1 cellular context compared by ENCODE assay signal in the genomic region with DNA sequence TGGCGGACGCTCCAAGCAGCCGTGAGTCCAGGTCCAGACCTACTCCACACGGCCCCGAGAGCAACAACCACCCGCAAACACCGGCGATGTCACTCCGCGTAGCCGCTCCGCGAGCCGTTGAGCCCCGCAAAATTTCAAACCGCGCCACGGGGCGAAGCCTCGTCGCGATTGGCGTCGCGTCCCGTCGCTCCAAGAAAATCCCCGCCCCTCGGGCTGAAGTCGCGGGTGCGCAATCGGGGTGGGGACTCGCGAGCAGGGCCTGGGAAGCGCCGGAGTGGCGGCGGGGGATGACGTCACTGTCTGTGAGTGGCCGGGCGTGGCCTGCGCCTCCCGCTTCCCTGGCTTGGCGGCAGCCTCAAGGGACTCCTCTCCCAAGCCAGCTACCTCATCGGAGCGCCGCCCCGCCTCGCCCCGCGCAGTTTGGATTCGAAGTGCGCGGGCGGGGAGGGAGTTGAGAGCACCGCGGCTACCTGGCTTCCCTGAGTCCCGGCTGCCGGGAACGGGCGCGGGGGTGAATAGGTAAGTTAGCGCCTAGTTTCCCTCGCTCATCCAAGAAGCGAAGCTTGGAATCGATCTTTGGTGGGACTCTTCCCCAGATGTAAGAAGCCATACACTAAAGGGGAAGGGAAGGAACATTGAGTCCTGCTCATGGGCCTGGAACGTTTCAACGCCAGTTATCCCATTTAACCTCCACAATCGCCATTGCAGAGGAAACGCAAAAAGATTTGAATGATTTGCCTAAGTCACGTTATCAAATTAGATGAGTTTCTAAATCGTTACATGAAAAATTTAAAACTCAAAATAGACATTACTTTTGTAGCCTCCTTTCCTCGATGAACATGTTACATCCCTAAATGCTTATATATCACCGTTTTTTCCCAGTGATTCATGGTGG.
TF ChIP-seq lines count a peak whose summit lies in the region.

A gene with protein sequence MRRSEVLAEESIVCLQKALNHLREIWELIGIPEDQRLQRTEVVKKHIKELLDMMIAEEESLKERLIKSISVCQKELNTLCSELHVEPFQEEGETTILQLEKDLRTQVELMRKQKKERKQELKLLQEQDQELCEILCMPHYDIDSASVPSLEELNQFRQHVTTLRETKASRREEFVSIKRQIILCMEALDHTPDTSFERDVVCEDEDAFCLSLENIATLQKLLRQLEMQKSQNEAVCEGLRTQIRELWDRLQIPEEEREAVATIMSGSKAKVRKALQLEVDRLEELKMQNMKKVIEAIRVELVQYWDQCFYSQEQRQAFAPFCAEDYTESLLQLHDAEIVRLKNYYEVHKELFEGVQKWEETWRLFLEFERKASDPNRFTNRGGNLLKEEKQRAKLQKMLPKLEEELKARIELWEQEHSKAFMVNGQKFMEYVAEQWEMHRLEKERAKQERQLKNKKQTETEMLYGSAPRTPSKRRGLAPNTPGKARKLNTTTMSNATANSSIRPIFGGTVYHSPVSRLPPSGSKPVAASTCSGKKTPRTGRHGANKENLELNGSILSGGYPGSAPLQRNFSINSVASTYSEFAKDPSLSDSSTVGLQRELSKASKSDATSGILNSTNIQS (minus strand): TSS at position 119 of the 895 bp plus-strand sequence. CDS start 118 bp downstream, at position 1.

TF ChIP-seq in WTC11, 78 proteins besides CTCF, POLR2A, EP300 and RAD21 (continued from another document and continues in another):
- TF ChIP-seq, protein P1, sequence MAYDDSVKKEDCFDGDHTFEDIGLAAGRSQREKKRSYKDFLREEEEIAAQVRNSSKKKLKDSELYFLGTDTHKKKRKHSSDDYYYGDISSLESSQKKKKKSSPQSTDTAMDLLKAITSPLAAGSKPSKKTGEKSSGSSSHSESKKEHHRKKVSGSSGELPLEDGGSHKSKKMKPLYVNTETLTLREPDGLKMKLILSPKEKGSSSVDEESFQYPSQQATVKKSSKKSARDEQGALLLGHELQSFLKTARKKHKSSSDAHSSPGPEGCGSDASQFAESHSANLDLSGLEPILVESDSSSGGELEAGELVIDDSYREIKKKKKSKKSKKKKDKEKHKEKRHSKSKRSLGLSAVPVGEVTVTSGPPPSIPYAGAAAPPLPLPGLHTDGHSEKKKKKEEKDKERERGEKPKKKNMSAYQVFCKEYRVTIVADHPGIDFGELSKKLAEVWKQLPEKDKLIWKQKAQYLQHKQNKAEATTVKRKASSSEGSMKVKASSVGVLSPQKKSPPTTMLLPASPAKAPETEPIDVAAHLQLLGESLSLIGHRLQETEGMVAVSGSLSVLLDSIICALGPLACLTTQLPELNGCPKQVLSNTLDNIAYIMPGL (CRISPR knock-in tag; IDR thresholded peaks at IDR 0.05), result peak; percentile 92
- TF ChIP-seq, protein P2, sequence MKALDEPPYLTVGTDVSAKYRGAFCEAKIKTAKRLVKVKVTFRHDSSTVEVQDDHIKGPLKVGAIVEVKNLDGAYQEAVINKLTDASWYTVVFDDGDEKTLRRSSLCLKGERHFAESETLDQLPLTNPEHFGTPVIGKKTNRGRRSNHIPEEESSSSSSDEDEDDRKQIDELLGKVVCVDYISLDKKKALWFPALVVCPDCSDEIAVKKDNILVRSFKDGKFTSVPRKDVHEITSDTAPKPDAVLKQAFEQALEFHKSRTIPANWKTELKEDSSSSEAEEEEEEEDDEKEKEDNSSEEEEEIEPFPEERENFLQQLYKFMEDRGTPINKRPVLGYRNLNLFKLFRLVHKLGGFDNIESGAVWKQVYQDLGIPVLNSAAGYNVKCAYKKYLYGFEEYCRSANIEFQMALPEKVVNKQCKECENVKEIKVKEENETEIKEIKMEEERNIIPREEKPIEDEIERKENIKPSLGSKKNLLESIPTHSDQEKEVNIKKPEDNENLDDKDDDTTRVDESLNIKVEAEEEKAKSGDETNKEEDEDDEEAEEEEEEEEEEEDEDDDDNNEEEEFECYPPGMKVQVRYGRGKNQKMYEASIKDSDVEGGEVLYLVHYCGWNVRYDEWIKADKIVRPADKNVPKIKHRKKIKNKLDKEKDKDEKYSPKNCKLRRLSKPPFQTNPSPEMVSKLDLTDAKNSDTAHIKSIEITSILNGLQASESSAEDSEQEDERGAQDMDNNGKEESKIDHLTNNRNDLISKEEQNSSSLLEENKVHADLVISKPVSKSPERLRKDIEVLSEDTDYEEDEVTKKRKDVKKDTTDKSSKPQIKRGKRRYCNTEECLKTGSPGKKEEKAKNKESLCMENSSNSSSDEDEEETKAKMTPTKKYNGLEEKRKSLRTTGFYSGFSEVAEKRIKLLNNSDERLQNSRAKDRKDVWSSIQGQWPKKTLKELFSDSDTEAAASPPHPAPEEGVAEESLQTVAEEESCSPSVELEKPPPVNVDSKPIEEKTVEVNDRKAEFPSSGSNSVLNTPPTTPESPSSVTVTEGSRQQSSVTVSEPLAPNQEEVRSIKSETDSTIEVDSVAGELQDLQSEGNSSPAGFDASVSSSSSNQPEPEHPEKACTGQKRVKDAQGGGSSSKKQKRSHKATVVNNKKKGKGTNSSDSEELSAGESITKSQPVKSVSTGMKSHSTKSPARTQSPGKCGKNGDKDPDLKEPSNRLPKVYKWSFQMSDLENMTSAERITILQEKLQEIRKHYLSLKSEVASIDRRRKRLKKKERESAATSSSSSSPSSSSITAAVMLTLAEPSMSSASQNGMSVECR (CRISPR knock-in tag; IDR thresholded peaks at IDR 0.05; ENCODE audit: borderline replicate concordance), result peak; percentile 80; the same call in 1 of the 2 replicates
- TF ChIP-seq, protein P3, sequence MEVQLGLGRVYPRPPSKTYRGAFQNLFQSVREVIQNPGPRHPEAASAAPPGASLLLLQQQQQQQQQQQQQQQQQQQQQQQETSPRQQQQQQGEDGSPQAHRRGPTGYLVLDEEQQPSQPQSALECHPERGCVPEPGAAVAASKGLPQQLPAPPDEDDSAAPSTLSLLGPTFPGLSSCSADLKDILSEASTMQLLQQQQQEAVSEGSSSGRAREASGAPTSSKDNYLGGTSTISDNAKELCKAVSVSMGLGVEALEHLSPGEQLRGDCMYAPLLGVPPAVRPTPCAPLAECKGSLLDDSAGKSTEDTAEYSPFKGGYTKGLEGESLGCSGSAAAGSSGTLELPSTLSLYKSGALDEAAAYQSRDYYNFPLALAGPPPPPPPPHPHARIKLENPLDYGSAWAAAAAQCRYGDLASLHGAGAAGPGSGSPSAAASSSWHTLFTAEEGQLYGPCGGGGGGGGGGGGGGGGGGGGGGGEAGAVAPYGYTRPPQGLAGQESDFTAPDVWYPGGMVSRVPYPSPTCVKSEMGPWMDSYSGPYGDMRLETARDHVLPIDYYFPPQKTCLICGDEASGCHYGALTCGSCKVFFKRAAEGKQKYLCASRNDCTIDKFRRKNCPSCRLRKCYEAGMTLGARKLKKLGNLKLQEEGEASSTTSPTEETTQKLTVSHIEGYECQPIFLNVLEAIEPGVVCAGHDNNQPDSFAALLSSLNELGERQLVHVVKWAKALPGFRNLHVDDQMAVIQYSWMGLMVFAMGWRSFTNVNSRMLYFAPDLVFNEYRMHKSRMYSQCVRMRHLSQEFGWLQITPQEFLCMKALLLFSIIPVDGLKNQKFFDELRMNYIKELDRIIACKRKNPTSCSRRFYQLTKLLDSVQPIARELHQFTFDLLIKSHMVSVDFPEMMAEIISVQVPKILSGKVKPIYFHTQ (CRISPR knock-in tag; IDR thresholded peaks at IDR 0.05), result no peak
- TF ChIP-seq, protein P4, sequence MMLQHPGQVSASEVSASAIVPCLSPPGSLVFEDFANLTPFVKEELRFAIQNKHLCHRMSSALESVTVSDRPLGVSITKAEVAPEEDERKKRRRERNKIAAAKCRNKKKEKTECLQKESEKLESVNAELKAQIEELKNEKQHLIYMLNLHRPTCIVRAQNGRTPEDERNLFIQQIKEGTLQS (CRISPR knock-in tag; conservative IDR thresholded peaks at IDR 0.05), result no peak
- TF ChIP-seq MYBL2 (CRISPR knock-in tag; IDR thresholded peaks at IDR 0.05) (peak; percentile 100), ZNF671 (CRISPR knock-in tag; IDR thresholded peaks at IDR 0.05) (0 out of 2 replicates have a peak, but pooled peaks have one; percentile 21), ETV6 (CRISPR knock-in tag; IDR thresholded peaks at IDR 0.05) (peak; percentile 52; the same call in 1 of the 2 replicates), TCF7 (CRISPR knock-in tag; IDR thresholded peaks at IDR 0.05; ENCODE audit: low read depth) (no peak; the same call in 1 of the 2 replicates), SP1 (CRISPR knock-in tag; conservative IDR thresholded peaks at IDR 0.05) (peak; percentile 88), ZNF232 (CRISPR knock-in tag; IDR thresholded peaks at IDR 0.05) (peak; percentile 82; the same call in 1 of the 2 replicates), KAT7 (CRISPR knock-in tag; IDR thresholded peaks at IDR 0.05; ENCODE audit: borderline replicate concordance) (peak; percentile 83), HMGA2 (CRISPR knock-in tag; IDR thresholded peaks at IDR 0.05) (peak; percentile 30; the same call in 1 of the 2 replicates), TEAD1 (CRISPR knock-in tag; IDR thresholded peaks at IDR 0.05) (0 out of 2 replicates have a peak, but pooled peaks have one; percentile 15), GABPB1 (CRISPR knock-in tag; IDR thresholded peaks at IDR 0.05) (peak; percentile 75), IRF2 (CRISPR knock-in tag; IDR thresholded peaks at IDR 0.05; ENCODE audit: borderline replicate concordance, low read depth) (no peak)
- TF ChIP-seq, protein P5, sequence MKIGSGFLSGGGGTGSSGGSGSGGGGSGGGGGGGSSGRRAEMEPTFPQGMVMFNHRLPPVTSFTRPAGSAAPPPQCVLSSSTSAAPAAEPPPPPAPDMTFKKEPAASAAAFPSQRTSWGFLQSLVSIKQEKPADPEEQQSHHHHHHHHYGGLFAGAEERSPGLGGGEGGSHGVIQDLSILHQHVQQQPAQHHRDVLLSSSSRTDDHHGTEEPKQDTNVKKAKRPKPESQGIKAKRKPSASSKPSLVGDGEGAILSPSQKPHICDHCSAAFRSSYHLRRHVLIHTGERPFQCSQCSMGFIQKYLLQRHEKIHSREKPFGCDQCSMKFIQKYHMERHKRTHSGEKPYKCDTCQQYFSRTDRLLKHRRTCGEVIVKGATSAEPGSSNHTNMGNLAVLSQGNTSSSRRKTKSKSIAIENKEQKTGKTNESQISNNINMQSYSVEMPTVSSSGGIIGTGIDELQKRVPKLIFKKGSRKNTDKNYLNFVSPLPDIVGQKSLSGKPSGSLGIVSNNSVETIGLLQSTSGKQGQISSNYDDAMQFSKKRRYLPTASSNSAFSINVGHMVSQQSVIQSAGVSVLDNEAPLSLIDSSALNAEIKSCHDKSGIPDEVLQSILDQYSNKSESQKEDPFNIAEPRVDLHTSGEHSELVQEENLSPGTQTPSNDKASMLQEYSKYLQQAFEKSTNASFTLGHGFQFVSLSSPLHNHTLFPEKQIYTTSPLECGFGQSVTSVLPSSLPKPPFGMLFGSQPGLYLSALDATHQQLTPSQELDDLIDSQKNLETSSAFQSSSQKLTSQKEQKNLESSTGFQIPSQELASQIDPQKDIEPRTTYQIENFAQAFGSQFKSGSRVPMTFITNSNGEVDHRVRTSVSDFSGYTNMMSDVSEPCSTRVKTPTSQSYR (CRISPR knock-in tag; IDR thresholded peaks at IDR 0.05), result peak; percentile 65; the same call in 1 of the 2 replicates
- TF ChIP-seq, protein P6, sequence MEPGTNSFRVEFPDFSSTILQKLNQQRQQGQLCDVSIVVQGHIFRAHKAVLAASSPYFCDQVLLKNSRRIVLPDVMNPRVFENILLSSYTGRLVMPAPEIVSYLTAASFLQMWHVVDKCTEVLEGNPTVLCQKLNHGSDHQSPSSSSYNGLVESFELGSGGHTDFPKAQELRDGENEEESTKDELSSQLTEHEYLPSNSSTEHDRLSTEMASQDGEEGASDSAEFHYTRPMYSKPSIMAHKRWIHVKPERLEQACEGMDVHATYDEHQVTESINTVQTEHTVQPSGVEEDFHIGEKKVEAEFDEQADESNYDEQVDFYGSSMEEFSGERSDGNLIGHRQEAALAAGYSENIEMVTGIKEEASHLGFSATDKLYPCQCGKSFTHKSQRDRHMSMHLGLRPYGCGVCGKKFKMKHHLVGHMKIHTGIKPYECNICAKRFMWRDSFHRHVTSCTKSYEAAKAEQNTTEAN (CRISPR knock-in tag; IDR thresholded peaks at IDR 0.05), result 0 out of 2 replicates have a peak, but pooled peaks have one; percentile 20
- TF ChIP-seq, protein P7, sequence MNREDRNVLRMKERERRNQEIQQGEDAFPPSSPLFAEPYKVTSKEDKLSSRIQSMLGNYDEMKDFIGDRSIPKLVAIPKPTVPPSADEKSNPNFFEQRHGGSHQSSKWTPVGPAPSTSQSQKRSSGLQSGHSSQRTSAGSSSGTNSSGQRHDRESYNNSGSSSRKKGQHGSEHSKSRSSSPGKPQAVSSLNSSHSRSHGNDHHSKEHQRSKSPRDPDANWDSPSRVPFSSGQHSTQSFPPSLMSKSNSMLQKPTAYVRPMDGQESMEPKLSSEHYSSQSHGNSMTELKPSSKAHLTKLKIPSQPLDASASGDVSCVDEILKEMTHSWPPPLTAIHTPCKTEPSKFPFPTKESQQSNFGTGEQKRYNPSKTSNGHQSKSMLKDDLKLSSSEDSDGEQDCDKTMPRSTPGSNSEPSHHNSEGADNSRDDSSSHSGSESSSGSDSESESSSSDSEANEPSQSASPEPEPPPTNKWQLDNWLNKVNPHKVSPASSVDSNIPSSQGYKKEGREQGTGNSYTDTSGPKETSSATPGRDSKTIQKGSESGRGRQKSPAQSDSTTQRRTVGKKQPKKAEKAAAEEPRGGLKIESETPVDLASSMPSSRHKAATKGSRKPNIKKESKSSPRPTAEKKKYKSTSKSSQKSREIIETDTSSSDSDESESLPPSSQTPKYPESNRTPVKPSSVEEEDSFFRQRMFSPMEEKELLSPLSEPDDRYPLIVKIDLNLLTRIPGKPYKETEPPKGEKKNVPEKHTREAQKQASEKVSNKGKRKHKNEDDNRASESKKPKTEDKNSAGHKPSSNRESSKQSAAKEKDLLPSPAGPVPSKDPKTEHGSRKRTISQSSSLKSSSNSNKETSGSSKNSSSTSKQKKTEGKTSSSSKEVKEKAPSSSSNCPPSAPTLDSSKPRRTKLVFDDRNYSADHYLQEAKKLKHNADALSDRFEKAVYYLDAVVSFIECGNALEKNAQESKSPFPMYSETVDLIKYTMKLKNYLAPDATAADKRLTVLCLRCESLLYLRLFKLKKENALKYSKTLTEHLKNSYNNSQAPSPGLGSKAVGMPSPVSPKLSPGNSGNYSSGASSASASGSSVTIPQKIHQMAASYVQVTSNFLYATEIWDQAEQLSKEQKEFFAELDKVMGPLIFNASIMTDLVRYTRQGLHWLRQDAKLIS (CRISPR knock-in tag; IDR thresholded peaks at IDR 0.05; ENCODE audit: borderline replicate concordance), result no peak
- TF ChIP-seq, protein P8, sequence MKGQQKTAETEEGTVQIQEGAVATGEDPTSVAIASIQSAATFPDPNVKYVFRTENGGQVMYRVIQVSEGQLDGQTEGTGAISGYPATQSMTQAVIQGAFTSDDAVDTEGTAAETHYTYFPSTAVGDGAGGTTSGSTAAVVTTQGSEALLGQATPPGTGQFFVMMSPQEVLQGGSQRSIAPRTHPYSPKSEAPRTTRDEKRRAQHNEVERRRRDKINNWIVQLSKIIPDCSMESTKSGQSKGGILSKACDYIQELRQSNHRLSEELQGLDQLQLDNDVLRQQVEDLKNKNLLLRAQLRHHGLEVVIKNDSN (CRISPR knock-in tag; IDR thresholded peaks at IDR 0.05), result peak; percentile 53; the same call in 1 of the 2 replicates
- TF ChIP-seq, protein P9, sequence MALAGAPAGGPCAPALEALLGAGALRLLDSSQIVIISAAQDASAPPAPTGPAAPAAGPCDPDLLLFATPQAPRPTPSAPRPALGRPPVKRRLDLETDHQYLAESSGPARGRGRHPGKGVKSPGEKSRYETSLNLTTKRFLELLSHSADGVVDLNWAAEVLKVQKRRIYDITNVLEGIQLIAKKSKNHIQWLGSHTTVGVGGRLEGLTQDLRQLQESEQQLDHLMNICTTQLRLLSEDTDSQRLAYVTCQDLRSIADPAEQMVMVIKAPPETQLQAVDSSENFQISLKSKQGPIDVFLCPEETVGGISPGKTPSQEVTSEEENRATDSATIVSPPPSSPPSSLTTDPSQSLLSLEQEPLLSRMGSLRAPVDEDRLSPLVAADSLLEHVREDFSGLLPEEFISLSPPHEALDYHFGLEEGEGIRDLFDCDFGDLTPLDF (CRISPR knock-in tag; IDR thresholded peaks at IDR 0.05), result 0 out of 2 replicates have a peak, but pooled peaks have one; percentile 31
- TF ChIP-seq, protein P10, sequence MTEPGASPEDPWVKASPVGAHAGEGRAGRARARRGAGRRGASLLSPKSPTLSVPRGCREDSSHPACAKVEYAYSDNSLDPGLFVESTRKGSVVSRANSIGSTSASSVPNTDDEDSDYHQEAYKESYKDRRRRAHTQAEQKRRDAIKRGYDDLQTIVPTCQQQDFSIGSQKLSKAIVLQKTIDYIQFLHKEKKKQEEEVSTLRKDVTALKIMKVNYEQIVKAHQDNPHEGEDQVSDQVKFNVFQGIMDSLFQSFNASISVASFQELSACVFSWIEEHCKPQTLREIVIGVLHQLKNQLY (CRISPR knock-in tag; IDR thresholded peaks at IDR 0.05), result no peak
